In the genomic region with DNA sequence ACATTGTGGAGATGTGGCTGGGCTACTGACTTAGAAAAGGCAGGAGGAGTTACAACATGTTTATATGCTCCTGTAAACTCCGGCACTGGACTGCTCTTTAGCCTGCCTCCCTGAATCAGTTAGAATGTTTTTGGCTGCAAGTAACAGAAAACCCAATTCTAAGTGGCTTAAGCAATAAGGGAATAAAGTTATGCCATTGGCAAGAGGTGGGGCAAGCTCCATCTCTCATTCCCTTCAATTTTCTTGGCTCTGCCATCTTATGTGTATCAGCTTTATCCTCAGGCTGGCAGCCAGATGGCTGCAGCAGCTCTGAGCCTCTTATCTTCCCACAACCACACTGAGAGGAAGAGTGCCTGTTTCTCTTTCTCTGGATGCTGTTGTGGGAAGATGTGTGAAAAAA, we compare ENCODE assay signal across 26 cellular contexts. TPM values are rescaled to one million over a fixed set of nuclear protein-coding genes. Genes with fewer than 3 reads are reported as not detected.
DNase-seq lines count a peak whose midpoint lies in the region; ATAC-seq and TF ChIP-seq lines count a peak whose summit lies in the region.
"Had no signal": no experiment of that assay in that cellular context is flagged by ENCODE, and none has a peak within 500 bp of the region (broad histone marks: within the 10 kb centered on the region; RNA-seq: fewer than 3 reads in every experiment).

No MANE protein-coding gene starts in this region.

- H3K9me3 Mint-ChIP-seq in mesothelial cell of epicardium: peaks cover 3% of the 10 kb centered on the region
- H3K9me3 Mint-ChIP-seq: activated naive CD8-positive, alpha-beta T cell treated with anti-CD3 and anti-CD28 coated beads for 36 hours; activated T-helper 2 cell treated with anti-CD3 and anti-CD28 coated beads, Interferon-gamma antibody, Interleukin-2, Interleukin-4, amounts not matched to agents 10 μg/mL and 5 μg/mL and 100 μg/mL, durations not matched to agents 14 hours and 24 hours and 36 hours; CD4-positive, alpha-beta memory T cell; memory B cell; natural killer cell; T-helper 2 cell treated with Interferon-gamma antibody and Interleukin-4, amounts not matched to agents 5 μg/mL and 100 μg/mL, for 36 hours had no signal

- H3K4me3 Mint-ChIP-seq in mesothelial cell of epicardium: no peak overlapping the region
- H3K4me3 Mint-ChIP-seq: activated naive CD8-positive, alpha-beta T cell treated with anti-CD3 and anti-CD28 coated beads for 36 hours; CD4-positive, alpha-beta memory T cell; memory B cell; natural killer cell; T-helper 2 cell treated with Interferon-gamma antibody and Interleukin-4, amounts not matched to agents 5 μg/mL and 100 μg/mL, for 36 hours had no signal

- H3K27me3 ChIP-seq in BE2C: no peaks in the 10 kb centered on the region

- no peaks in the 10 kb centered on the region for H3K27me3 Mint-ChIP-seq in mesothelial cell of epicardium (ENCODE audit: low read depth)

- peak overlapping the region; percentile 83 for H3K27ac Mint-ChIP-seq in mesothelial cell of epicardium
- H3K27ac Mint-ChIP-seq: activated naive CD8-positive, alpha-beta T cell treated with anti-CD3 and anti-CD28 coated beads for 36 hours; activated T-helper 2 cell treated with anti-CD3 and anti-CD28 coated beads, Interferon-gamma antibody, Interleukin-2, Interleukin-4, amounts not matched to agents 10 μg/mL and 5 μg/mL and 100 μg/mL, durations not matched to agents 14 hours and 24 hours and 36 hours; CD4-positive, alpha-beta memory T cell; memory B cell; natural killer cell; T-helper 2 cell treated with Interferon-gamma antibody and Interleukin-4, amounts not matched to agents 5 μg/mL and 100 μg/mL, for 36 hours had no signal

- peaks cover 12% of the 10 kb centered on the region for H3K36me3 Mint-ChIP-seq in mesothelial cell of epicardium
- H3K36me3 Mint-ChIP-seq: activated naive CD8-positive, alpha-beta T cell treated with anti-CD3 and anti-CD28 coated beads for 36 hours; CD4-positive, alpha-beta memory T cell; memory B cell; natural killer cell had no signal

- ATAC-seq in GM18511 (IDR thresholded peaks at IDR 0.05; ENCODE audit: unreplicated experiment): no peak
- ATAC-seq: esophagus mucosa, natural killer cell, Panc1 had no signal

- DNase-seq in BE2C (peak; percentile 48), NCI-H446 treated with DMSO at 0.1 percent for 48 hours (lab: John Stamatoyannopoulos, UW) (peak; percentile 52), amniotic epithelial cell (ENCODE audit: low read depth) (peak; percentile 49), mesothelial cell of epicardium (ENCODE audit: low spot score in 2 of 2, unreplicated experiment in 2 of 2) (no peak), NOMO-1 (lab: John Stamatoyannopoulos, UW; ENCODE audit: unreplicated experiment in 2 of 2) (no peak)
- DNase-seq in stimulated activated CD4-positive, alpha-beta T cell treated with anti-CD3 and anti-CD28 coated beads, Interleukin-15, amount 100 ng/mL, for 24 hours: no peak
- DNase-seq: activated CD4-positive, alpha-beta T cell treated with anti-CD3 and anti-CD28 coated beads, Interleukin-2, amount 50 U/mL, for 48 hours; activated CD4-positive, CD25-positive, alpha-beta regulatory T cell; activated CD8-positive, alpha-beta memory T cell treated with anti-CD3 and anti-CD28 coated beads, Interleukin-2, amount 50 U/mL, for 48 hours; activated naive CD8-positive, alpha-beta T cell treated with anti-CD3 and anti-CD28 coated beads for 36 hours; CD4-positive, alpha-beta memory T cell; DMS79 treated with DMSO at 0.1 percent for 48 hours; effector memory CD4-positive, alpha-beta T cell; kidney glomerular epithelial cell; MM.1S; natural killer cell; NCI-H1436; NCI-H2171 had no signal

- H3K36me3 ChIP-seq in BE2C: no peaks in the 10 kb centered on the region

- peaks cover 54% of the 10 kb centered on the region for H3K4me1 Mint-ChIP-seq in mesothelial cell of epicardium
- H3K4me1 Mint-ChIP-seq: activated naive CD8-positive, alpha-beta T cell treated with anti-CD3 and anti-CD28 coated beads for 36 hours; CD4-positive, alpha-beta memory T cell; memory B cell; natural killer cell had no signal

- H3K9me3 ChIP-seq in BE2C: no peaks in the 10 kb centered on the region

- TF ChIP-seq CTCF in BE2C (IDR thresholded peaks at IDR 0.05; ENCODE audit: low read depth, low read length): peak; percentile 21; the same call in 1 of the 2 replicates
- no peak for TF ChIP-seq CTCF in mesothelial cell of epicardium (IDR thresholded peaks at IDR 0.05; ENCODE audit: unreplicated experiment)

- no peak overlapping the region for H3K4me3 ChIP-seq in BE2C (ENCODE audit: low read depth, low read length)
- H3K4me3 ChIP-seq: SK-N-MC had no signal

- peaks cover 25% of the 10 kb centered on the region for H3K4me1 ChIP-seq in BE2C
- H3K4me1 ChIP-seq: parathyroid adenoma had no signal

RNA-seq across cellular contexts. Expression of gene MEIS2, which starts 22.4 kb away (rescaled TPM):
- 57.9 TPM for polyA plus RNA-seq in BE2C (2012; ENCODE audit: insufficient read depth, insufficient read length, low read depth)
- total RNA-seq in mesothelial cell of epicardium: 377 to 397 TPM (median 379 TPM) in 3 replicates
- total RNA-seq: activated naive CD8-positive, alpha-beta T cell treated with anti-CD3 and anti-CD28 coated beads for 36 hours; activated T-helper 2 cell treated with anti-CD3 and anti-CD28 coated beads, Interferon-gamma antibody, Interleukin-2, Interleukin-4, amounts not matched to agents 10 μg/mL and 5 μg/mL and 100 μg/mL, durations not matched to agents 14 hours and 24 hours and 36 hours; CD4-positive, alpha-beta memory T cell had no signal
- polyA plus RNA-seq: CD4-positive, alpha-beta memory T cell had no signal

Comparison
In these comparisons a context has a peak if more than half of its experiments do, and no peak if none do; other contexts are left out.
1. DNase-seq: peak in BE2C (single experiment), NCI-H446 treated with DMSO at 0.1 percent for 48 hours (single experiment) and amniotic epithelial cell (single experiment); none in mesothelial cell of epicardium (0 of 2), stimulated activated CD4-positive, alpha-beta T cell treated with anti-CD3 and anti-CD28 coated beads, Interleukin-15, amount 100 ng/mL, for 24 hours (single experiment) and NOMO-1 (0 of 2).